Comparison of ENCODE assay signal across 16 cellular contexts in genomic region chr1:105260018-105260417, GRCh38.
"Had no signal": no experiment of that assay in that cellular context is flagged by ENCODE, and none has a peak within 500 bp of the region (broad histone marks: within the 10 kb centered on the region; RNA-seq: fewer than 3 reads in every experiment).

No MANE protein-coding gene starts in this region.

- DNase-seq: activated CD4-positive, alpha-beta memory T cell treated with anti-CD3 and anti-CD28 coated beads, Interleukin-2, amount 10 ng/mL, durations not matched to agents 7 days and 5 days; activated CD4-positive, alpha-beta T cell treated with anti-CD3 and anti-CD28 coated beads for 36 hours; activated effector memory CD4-positive, alpha-beta T cell treated with Interleukin-2 at 50 U/mL for 16 hours; activated T-cell treated with anti-CD3 and anti-CD28 coated beads, Interleukin-2, amount 50 U/mL, for 4 hours; adrenal gland; endodermal cell; gastrocnemius medialis; heart left ventricle; occipital lobe; stimulated activated CD4-positive, alpha-beta T cell treated with anti-CD3 and anti-CD28 coated beads, Interleukin-4, amount 100 ng/mL, for 24 hours; stimulated activated naive CD4-positive, alpha-beta T cell treated with Interleukin-2 at 50 U/mL for 16 hours; substantia nigra; uterus had no signal

- H3K4me3 ChIP-seq: adrenal gland, cardiac muscle cell, gastrocnemius medialis, heart left ventricle, right atrium auricular region, tibial nerve, uterus had no signal

- H3K4me1 ChIP-seq: adrenal gland, gastrocnemius medialis, heart left ventricle, right atrium auricular region, tibial nerve, uterus had no signal

- ATAC-seq: activated CD4-positive, alpha-beta T cell treated with anti-CD3 and anti-CD28 coated beads for 36 hours; activated T-cell treated with anti-CD3 and anti-CD28 coated beads, Interleukin-2, amount 50 U/mL, for 4 hours; gastrocnemius medialis; heart left ventricle had no signal

- H3K36me3 ChIP-seq: adrenal gland, cardiac muscle cell, gastrocnemius medialis, heart left ventricle, right atrium auricular region, tibial nerve, uterus had no signal

- H3K27me3 ChIP-seq: adrenal gland, cardiac muscle cell, gastrocnemius medialis, heart left ventricle, right atrium auricular region, tibial nerve, uterus had no signal

- H3K9me3 ChIP-seq: adrenal gland, gastrocnemius medialis, uterus had no signal

- H3K27ac ChIP-seq: adrenal gland, cardiac muscle cell, gastrocnemius medialis, heart left ventricle, right atrium auricular region, tibial nerve, uterus had no signal
